ENCODE assay signal across 9 cellular contexts in the genomic region with DNA sequence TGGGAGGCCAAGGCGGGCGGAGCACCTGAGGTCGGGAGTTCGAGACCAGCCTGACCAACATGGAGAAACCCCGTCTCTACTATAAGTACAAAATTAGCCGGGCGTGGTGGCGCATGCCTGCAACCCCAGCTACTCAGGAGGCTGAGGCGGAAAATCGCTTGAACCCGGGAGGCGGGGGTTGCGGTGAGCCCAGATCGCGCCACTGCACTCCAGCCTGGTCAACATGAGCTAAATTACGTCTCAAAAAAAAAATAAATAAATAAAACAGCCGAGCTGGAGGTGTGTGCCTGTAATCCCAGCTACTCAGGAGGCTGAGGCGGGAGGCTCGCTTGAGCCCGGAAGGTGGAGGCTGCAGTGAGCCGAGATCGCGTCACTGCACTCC. TPM values are rescaled to one million over a fixed set of nuclear protein-coding genes. Genes with fewer than 3 reads are reported as not detected.
A peak's percentile ranks its signal among the peaks of the same experiment; 100 is the strongest.
DNase-seq lines count a peak whose midpoint lies in the region; ATAC-seq, FAIRE-seq and TF ChIP-seq lines count a peak whose summit lies in the region.
"Not testable (repeated sequence)": the region's sequence is repeated elsewhere in the genome, so short reads cannot be mapped to it uniquely, and the experiment has no call there.
"Had no signal": no experiment of that assay in that cellular context is flagged by ENCODE, and none has a peak within 500 bp of the region (broad histone marks: within the 10 kb centered on the region; RNA-seq: fewer than 3 reads in every experiment).

No MANE protein-coding gene starts in this region.

- not testable (repeated sequence) for DNase-seq in CD4-positive, alpha-beta T cell; activated B cell treated with CpG ODN at 0.5 μM for 24 hours; K562 (ENCODE audit: extremely low read depth in 1 of 4, low spot score in 3 of 4); esophagus squamous epithelium (lab: John Stamatoyannopoulos, UW); left lung; osteoblast (ENCODE audit: insufficient read length, low spot score, missing footprints); suprapubic skin (ENCODE audit: low spot score in 2 of 2)

- H3K27me3 ChIP-seq in CD4-positive, alpha-beta T cell (ENCODE audit: control insufficient read depth, insufficient read depth, low read length); K562 (ENCODE audit: control insufficient read depth in 2 of 2, insufficient read depth in 2 of 2, low read length in 2 of 2); esophagus squamous epithelium; left lung; osteoblast (ENCODE audit: insufficient read depth, low read length); suprapubic skin: not testable (repeated sequence)

- not testable (repeated sequence) for TF ChIP-seq EP300 in K562 (IDR thresholded peaks at IDR 0.05; ENCODE audit: low read length); suprapubic skin (IDR thresholded peaks at IDR 0.05)

- H3K27ac Mint-ChIP-seq in CD4-positive, alpha-beta T cell, result peak overlapping the region; percentile 96
- peak overlapping the region; percentile 97 for H3K27ac Mint-ChIP-seq in activated B cell treated with CpG ODN at 0.5 μM for 24 hours

- H3K36me3 ChIP-seq in KOPT-K1 (ENCODE audit: insufficient read depth, low read length) (peaks cover 23% of the 10 kb centered on the region), K562 (ENCODE audit: control insufficient read depth, insufficient read depth, low read length) (peaks cover 14% of the 10 kb centered on the region; the same call in 2 of the 3 replicates), suprapubic skin (peaks cover 10% of the 10 kb centered on the region)
- H3K36me3 ChIP-seq in esophagus squamous epithelium; left lung; osteoblast (ENCODE audit: insufficient read depth, low read length): not testable (repeated sequence)

- not testable (repeated sequence) for TF ChIP-seq POLR2A in K562 (conservative IDR thresholded peaks at IDR 0.05); esophagus squamous epithelium (IDR thresholded peaks at IDR 0.05); suprapubic skin (IDR thresholded peaks at IDR 0.05)

- not testable (repeated sequence) for BruUV-seq in K562 (replicated peaks; lab: Mats Ljungman, UMichigan)

- not testable (repeated sequence) for H4K20me1 ChIP-seq in K562 (replicated peaks; ENCODE audit: control insufficient read depth, insufficient read depth, low read length); osteoblast (ENCODE audit: insufficient read depth, low read length)

- peak overlapping the region; percentile 81 for H2AFZ ChIP-seq in K562 (ENCODE audit: low read depth, low read length)
- peak overlapping the region; percentile 93 for H2AFZ ChIP-seq in osteoblast (ENCODE audit: low read length)

- FAIRE-seq in K562 (lab: Jason Lieb, UNC), result not testable (repeated sequence)

- H3K36me3 Mint-ChIP-seq in CD4-positive, alpha-beta T cell (ENCODE audit: low read depth); activated B cell treated with CpG ODN at 0.5 μM for 24 hours (ENCODE audit: low read depth): not testable (repeated sequence)

- peak overlapping the region; percentile 86 for H3K27ac ChIP-seq in CD4-positive, alpha-beta T cell (ENCODE audit: low read depth, low read length)
- H3K27ac ChIP-seq in KOPT-K1 (ENCODE audit: low read depth, low read length, poor library complexity, severe bottlenecking), result peak overlapping the region; percentile 62
- peak overlapping the region; percentile 81 for H3K27ac ChIP-seq in K562 (ENCODE audit: extremely low read depth, low read depth, low read length)
- H3K27ac ChIP-seq in esophagus squamous epithelium, result peak overlapping the region; percentile 91 to 95 (median 94)
- H3K27ac ChIP-seq in left lung, result peak overlapping the region; percentile 94 to 98
- H3K27ac ChIP-seq in osteoblast (ENCODE audit: low read depth, low read length), result peak overlapping the region; percentile 84
- peak overlapping the region; percentile 86 for H3K27ac ChIP-seq in suprapubic skin

- not testable (repeated sequence) for ATAC-seq in CD4-positive, alpha-beta T cell (ENCODE audit: poor library complexity); activated B cell treated with CpG ODN at 0.5 μM for 24 hours (ENCODE audit: low read depth); K562; left lung

- intact Hi-C loops in CD4-positive, alpha-beta T cell (cut with DNase I, micrococcal nuclease), result loop anchor here (1.0 to 10.0 kb wide), 8 partner anchors 54 to 594 kb away; a partner anchor contains a TSS
- intact Hi-C loops in activated B cell treated with CpG ODN at 0.5 μM for 24 hours (cut with micrococcal nuclease) (loop anchor here (1.0 to 5.0 kb wide), 3 partner anchors 314 to 466 kb away; a partner anchor contains a TSS), K562 (cut with micrococcal nuclease) (loop anchor here (5.0 kb wide), 1 partner anchor 271 kb away; no protein-coding TSS in a partner anchor), esophagus squamous epithelium (cut with DNase I) (loop anchor here (5.0 kb wide), 1 partner anchor 71 kb away; no protein-coding TSS in a partner anchor)
- intact Hi-C loops in left lung (cut with DNase I), result not testable (repeated sequence)

- POLR2A ChIA-PET in CD4-positive, alpha-beta T cell (lab: Charles Lee), result interaction anchor here (0.7 to 4.0 kb wide), 12 partner anchors 13 to 852 kb away, joined by 3 to 179 read pairs (median 4); a partner anchor contains a TSS
- POLR2A ChIA-PET in activated B cell treated with CpG ODN at 0.5 μM for 24 hours (lab: Charles Lee) (interaction anchor here (0.5 to 3.8 kb wide), 16 partner anchors 16 to 852 kb away, joined by 3 to 78 read pairs (median 4); a partner anchor contains a TSS), K562 (lab: Yijun Ruan, JAX) (interaction anchor here (0.6 to 2.4 kb wide), 10 partner anchors 9 to 1222 kb away, joined by 3 to 16 read pairs (median 3); a partner anchor contains a TSS)

- not testable (repeated sequence) for H3K9me1 ChIP-seq in K562 (ENCODE audit: control insufficient read depth, insufficient read depth, low read length)

- H3K4me1 ChIP-seq in K562 (replicated peaks in 1 of 2; ENCODE audit: control insufficient read depth in 2 of 2, insufficient read depth in 2 of 2, low read length in 2 of 2), result peaks cover 12 to 35% of the 10 kb centered on the region in 2 experiments
- H3K4me1 ChIP-seq in esophagus squamous epithelium, result peaks cover 0 to 14% (median 3%) of the 10 kb centered on the region in 3 donors
- H3K4me1 ChIP-seq in left lung; osteoblast (ENCODE audit: insufficient read depth, low read length): not testable (repeated sequence)
- H3K4me1 ChIP-seq in suprapubic skin, result peaks cover 10% of the 10 kb centered on the region

- WGBS in K562 (ENCODE audit: insufficient coverage, low coverage, missing lambda C conversion rate), result 16% methylated on average over 21 of the region's 23 CpGs
- 32 to 45% methylated on average over 10 to 14 of the region's 23 CpGs for WGBS in esophagus squamous epithelium, 2 donors
- 55% methylated on average over 21 of the region's 23 CpGs for WGBS in suprapubic skin

- H3K79me2 ChIP-seq in K562 (ENCODE audit: control insufficient read depth, insufficient read depth, low read length); osteoblast (ENCODE audit: insufficient read depth, low read length): not testable (repeated sequence)

- H3K9me3 Mint-ChIP-seq in CD4-positive, alpha-beta T cell; activated B cell treated with CpG ODN at 0.5 μM for 24 hours: not testable (repeated sequence)

- in situ Hi-C loops in K562 (cut with MboI), result not testable (repeated sequence)

- H3K4me2 ChIP-seq in K562 (ENCODE audit: insufficient read depth, low read length), result peak overlapping the region; percentile 71
- peak overlapping the region; percentile 82 for H3K4me2 ChIP-seq in osteoblast (ENCODE audit: insufficient read depth, low read length)

- H3K4me3 ChIP-seq in K562, result peak overlapping the region; percentile 55
- peak overlapping the region; percentile 53 to 73 (median 65) for H3K4me3 ChIP-seq in esophagus squamous epithelium
- H3K4me3 ChIP-seq in left lung, result peak overlapping the region; percentile 61 to 65
- H3K4me3 ChIP-seq in osteoblast (ENCODE audit: insufficient read depth, low read length), result peak overlapping the region; percentile 83
- H3K4me3 ChIP-seq in suprapubic skin, result peak overlapping the region; percentile 62

- TF ChIP-seq CTCF in CD4-positive, alpha-beta T cell (IDR thresholded peaks at IDR 0.05); activated B cell treated with CpG ODN at 0.5 μM for 24 hours (IDR thresholded peaks at IDR 0.05); K562 (IDR thresholded peaks at IDR 0.05 in 2 of 3, conservative IDR thresholded peaks at IDR 0.05 in 1 of 3; ENCODE audit: insufficient read depth in 2 of 3, low read depth in 1 of 3, low read length in 3 of 3); esophagus squamous epithelium (IDR thresholded peaks at IDR 0.05); left lung (IDR thresholded peaks at IDR 0.05); osteoblast (IDR thresholded peaks at IDR 0.05; ENCODE audit: extremely low read depth, low read depth, low read length); suprapubic skin (IDR thresholded peaks at IDR 0.05): not testable (repeated sequence)

- not testable (repeated sequence) for H3K9me3 ChIP-seq in CD4-positive, alpha-beta T cell (ENCODE audit: control insufficient read depth, low read length); KOPT-K1 (ENCODE audit: insufficient read depth, low read length, poor library complexity, severe bottlenecking); K562 (replicated peaks; ENCODE audit: control insufficient read depth, insufficient read depth, low read depth, low read length); esophagus squamous epithelium; left lung; osteoblast (ENCODE audit: low read depth, low read length); suprapubic skin

- TF ChIP-seq RAD21 in K562 (CRISPR knock-in tag; conservative IDR thresholded peaks at IDR 0.05 in 1 of 2, IDR thresholded peaks at IDR 0.05 in 1 of 2), result not testable (repeated sequence)

- peak overlapping the region; percentile 96 for H3K4me3 Mint-ChIP-seq in CD4-positive, alpha-beta T cell
- H3K4me3 Mint-ChIP-seq in activated B cell treated with CpG ODN at 0.5 μM for 24 hours, result peak overlapping the region; percentile 96

- CTCF ChIA-PET in CD4-positive, alpha-beta T cell (lab: Charles Lee), result interaction anchor here (1.0 to 2.8 kb wide), 16 partner anchors 9 to 641 kb away, joined by 3 to 83 read pairs (median 8); a partner anchor contains a TSS
- CTCF ChIA-PET in activated B cell treated with CpG ODN at 0.5 μM for 24 hours (lab: Charles Lee) (interaction anchor here (1.0 to 2.6 kb wide), 7 partner anchors 19 to 392 kb away, joined by 3 to 31 read pairs (median 5); a partner anchor contains a TSS), K562 (lab: Yijun Ruan, JAX; ENCODE audit: low intra/inter-chr PET ratio) (interaction anchor here (0.6 to 1.7 kb wide), 4 partner anchors 52 to 1193 kb away, joined by 5 to 10 read pairs (median 6); no protein-coding TSS in a partner anchor)

- H3K9ac ChIP-seq in K562 (ENCODE audit: insufficient read depth in 1 of 2, low read depth in 2 of 2, low read length in 2 of 2), result peak overlapping the region; percentile 72 to 94

- H3K27me3 Mint-ChIP-seq in CD4-positive, alpha-beta T cell; activated B cell treated with CpG ODN at 0.5 μM for 24 hours: not testable (repeated sequence)

- not testable (repeated sequence) for H3K4me1 Mint-ChIP-seq in CD4-positive, alpha-beta T cell (ENCODE audit: low read depth); activated B cell treated with CpG ODN at 0.5 μM for 24 hours

RNA-seq across cellular contexts. Expression of a gene that starts 11.1 kb away (rescaled TPM):
- total RNA-seq in CD4-positive, alpha-beta T cell, result not detected
- total RNA-seq in activated B cell treated with CpG ODN at 0.5 μM for 24 hours (not detected in 2 replicates), K562 (2014; rRNA removed) (not detected in 2 replicates), K562 (2014; rRNA removed; fragmentation: Illumina TruSeq; extraction: Trizol) (not detected in 2 replicates), K562 (2015; rRNA removed; fragmentation: Illumina TruSeq; extraction: Trizol) (not detected in 2 replicates), K562 (2021) (not detected in 2 replicates), esophagus squamous epithelium (1 to 10 TPM in 1 of 4 donors, under 1 TPM in 2, not detected in 1; 0.04 to 1.8 (median 0.38) TPM), left lung (1 to 10 TPM in 1 of 2 donors, under 1 TPM in 1; 0.82 to 1.9 TPM), osteoblast (not detected in 2 replicates), suprapubic skin (1 to 10 TPM in 1 of 4 donors, under 1 TPM in 3; 0.16 to 1.4 (median 0.52) TPM)
- not detected in 2 replicates for total RNA-seq in K562 (2011; cell fraction: chromatin; rRNA removed; ENCODE audit: low replicate concordance)
- total RNA-seq in K562 (2011; cell fraction: nucleolus; rRNA removed), result not detected in 2 replicates
- not detected in 2 replicates for total RNA-seq in K562 (2011; cell fraction: nucleoplasm; rRNA removed)
- polyA plus RNA-seq in K562 (2011; rRNA removed) (0.01 TPM in 1 of 2 replicates, not detected in the other), K562 (2014; fragmentation: Illumina TruSeq; extraction: Trizol) (not detected in 2 replicates), K562 (2014; fragmentation: Nextera tagmentation; extraction: Ambion mirVana) (not detected), K562 (2014; rRNA removed) (not detected in 2 replicates)
- 0.01 and 0.03 TPM in 2 replicates for polyA plus RNA-seq in K562 (2011; cell fraction: cytosol; rRNA removed)
- not detected in 2 replicates for polyA plus RNA-seq in K562 (2011; cell fraction: nucleus; rRNA removed)
- not detected in 2 replicates for polyA plus RNA-seq in K562 (2012)
- polyA minus RNA-seq in K562 (2011; rRNA and poly(A)+ RNA removed), result not detected in 2 replicates
- not detected in 2 replicates for polyA minus RNA-seq in K562 (2011; cell fraction: cytosol; rRNA and poly(A)+ RNA removed)
- not detected in 2 replicates for polyA minus RNA-seq in K562 (2011; cell fraction: nucleus; rRNA and poly(A)+ RNA removed)
- total RNA-seq: HT1080 had no signal

RNA-seq across cellular contexts. Expression of a gene that starts 19.8 kb away (rescaled TPM):
- total RNA-seq in CD4-positive, alpha-beta T cell, result 10 to 100 TPM in 1 of 2 experiments, 1 to 10 TPM in 1; 8.6 to 10.8 TPM
- total RNA-seq in activated B cell treated with CpG ODN at 0.5 μM for 24 hours, result 16.7 and 18.1 TPM in 2 replicates
- total RNA-seq in K562 (2011; cell fraction: chromatin; rRNA removed; ENCODE audit: low replicate concordance), result 12.1 and 23.1 TPM in 2 replicates
- 12.4 and 13.3 TPM in 2 replicates for total RNA-seq in K562 (2011; cell fraction: nucleolus; rRNA removed)
- total RNA-seq in K562 (2011; cell fraction: nucleoplasm; rRNA removed), result 11.0 and 16.1 TPM in 2 replicates
- total RNA-seq in K562 (2014; rRNA removed), result 27.7 and 28.8 TPM in 2 replicates
- total RNA-seq in K562 (2014; rRNA removed; fragmentation: Illumina TruSeq; extraction: Trizol), result 5.6 and 7.7 TPM in 2 replicates
- total RNA-seq in K562 (2015; rRNA removed; fragmentation: Illumina TruSeq; extraction: Trizol), result 16.2 and 16.9 TPM in 2 replicates
- total RNA-seq in K562 (2021), result 31.2 and 32.8 TPM in 2 replicates
- 8.5 and 15.3 TPM in 2 replicates for polyA plus RNA-seq in K562 (2011; rRNA removed)
- polyA plus RNA-seq in K562 (2011; cell fraction: cytosol; rRNA removed), result 8.1 and 15.3 TPM in 2 replicates
- polyA plus RNA-seq in K562 (2011; cell fraction: nucleus; rRNA removed), result 12.2 and 17.2 TPM in 2 replicates
- 15.9 and 19.7 TPM in 2 replicates for polyA plus RNA-seq in K562 (2012)
- polyA plus RNA-seq in K562 (2014; fragmentation: Illumina TruSeq; extraction: Trizol), result 10.6 and 13.6 TPM in 2 replicates
- polyA plus RNA-seq in K562 (2014; fragmentation: Nextera tagmentation; extraction: Ambion mirVana), result under 1 TPM; 0.10 to 0.11 TPM
- polyA plus RNA-seq in K562 (2014; rRNA removed), result 19.8 and 22.6 TPM in 2 replicates
- 14.2 and 15.3 TPM in 2 replicates for polyA minus RNA-seq in K562 (2011; rRNA and poly(A)+ RNA removed)
- 15.2 and 18.3 TPM in 2 replicates for polyA minus RNA-seq in K562 (2011; cell fraction: cytosol; rRNA and poly(A)+ RNA removed)
- 5.0 and 8.7 TPM in 2 replicates for polyA minus RNA-seq in K562 (2011; cell fraction: nucleus; rRNA and poly(A)+ RNA removed)
- 1 to 10 TPM; 5.8 to 9.8 (median 9.3) TPM for total RNA-seq in esophagus squamous epithelium
- total RNA-seq in left lung, result 10 to 100 TPM in 1 of 2 donors, 1 to 10 TPM in 1; 6.4 to 12.8 TPM
- 6.5 and 9.1 TPM in 2 replicates for total RNA-seq in osteoblast
- 10 to 100 TPM; 12.0 to 18.3 (median 14.9) TPM for total RNA-seq in suprapubic skin
